In genomic region chr16:69711115-69711740, GRCh38 we compare ENCODE assay signal across 11 cellular contexts. TPM values are rescaled to one million over a fixed set of nuclear protein-coding genes. Genes with fewer than 3 reads are reported as not detected.
DNase-seq lines count a peak whose midpoint lies in the region; ATAC-seq and TF ChIP-seq lines count a peak whose summit lies in the region.
"Had no signal": no experiment of that assay in that cellular context is flagged by ENCODE, and none has a peak within 500 bp of the region (broad histone marks: within the 10 kb centered on the region; RNA-seq: fewer than 3 reads in every experiment).

No MANE protein-coding gene starts in this region.

- intact Hi-C loops in left colon (cut with DNase I, micrococcal nuclease), result no loop called here

- DNase-seq in stimulated activated CD4-positive, alpha-beta T cell treated with anti-CD3 and anti-CD28 coated beads, Interleukin-1b, Interleukin-23, amount 100 ng/mL, for 48 hours, result peak; percentile 24
- DNase-seq in stimulated activated CD4-positive, alpha-beta T cell treated with anti-CD3 and anti-CD28 coated beads, Interleukin-12 subunit alpha, Interleukin-12 subunit beta, amount 100 ng/mL, for 4 hours, result no peak
- peak; percentile 66 for DNase-seq in astrocyte of the spinal cord (ENCODE audit: low read depth, low spot score)
- DNase-seq in left colon, result peak; percentile 53 to 54
- peak; percentile 63 for DNase-seq in ureter (ENCODE audit: low spot score)
- DNase-seq in activated CD4-positive, alpha-beta T cell treated with anti-CD3 and anti-CD28 coated beads, Interleukin-2, amount 50 U/mL, for 4 hours, result no peak
- DNase-seq: amniotic stem cell, heart left ventricle, natural killer cell had no signal

- H3K4me3 ChIP-seq in astrocyte of the spinal cord (ENCODE audit: low read depth, low read length), result no peak overlapping the region
- H3K4me3 ChIP-seq: heart left ventricle had no signal

- ATAC-seq in left colon, result peak; percentile 71
- ATAC-seq in GM21737 (IDR thresholded peaks at IDR 0.05; ENCODE audit: unreplicated experiment), result no peak
- ATAC-seq in HG03439 (IDR thresholded peaks at IDR 0.05; ENCODE audit: unreplicated experiment), result no peak
- ATAC-seq: heart left ventricle, natural killer cell had no signal

- TF ChIP-seq CTCF in astrocyte of the spinal cord (IDR thresholded peaks at IDR 0.05; ENCODE audit: low read depth, low read length), result no peak

- in situ Hi-C loops in astrocyte of the spinal cord (cut with HindIII; ENCODE audit: low sequenced_read_pairs), result no loop called here

RNA-seq across cellular contexts. Expression of gene NQO1, which starts 15.1 kb away (rescaled TPM):
- total RNA-seq in left colon (100 to 1,000 TPM in 1 of 2 donors, 10 to 100 TPM in 1; 80.6 to 119 TPM), ureter (31.3 TPM)

RNA-seq across cellular contexts. Expression of gene NOB1, which starts 43.5 kb away (rescaled TPM):
- total RNA-seq in left colon, result 10 to 100 TPM; 35.2 to 37.4 TPM
- 60.6 TPM for total RNA-seq in ureter

RNA-seq across cellular contexts. Expression of gene WWP2, which starts 50.9 kb away (rescaled TPM):
- total RNA-seq in left colon (100 to 1,000 TPM in 1 of 2 donors, 10 to 100 TPM in 1; 83.3 to 102 TPM), ureter (97.8 TPM)

Comparison
In these comparisons a context has a peak if more than half of its experiments do, and no peak if none do; other contexts are left out.
1. DNase-seq: peak in stimulated activated CD4-positive, alpha-beta T cell treated with anti-CD3 and anti-CD28 coated beads, Interleukin-1b, Interleukin-23, amount 100 ng/mL, for 48 hours (single experiment), astrocyte of the spinal cord (single experiment), left colon (2 of 2) and ureter (single experiment); none in stimulated activated CD4-positive, alpha-beta T cell treated with anti-CD3 and anti-CD28 coated beads, Interleukin-12 subunit alpha, Interleukin-12 subunit beta, amount 100 ng/mL, for 4 hours (single experiment) and activated CD4-positive, alpha-beta T cell treated with anti-CD3 and anti-CD28 coated beads, Interleukin-2, amount 50 U/mL, for 4 hours (0 of 2).